In the genomic region with DNA sequence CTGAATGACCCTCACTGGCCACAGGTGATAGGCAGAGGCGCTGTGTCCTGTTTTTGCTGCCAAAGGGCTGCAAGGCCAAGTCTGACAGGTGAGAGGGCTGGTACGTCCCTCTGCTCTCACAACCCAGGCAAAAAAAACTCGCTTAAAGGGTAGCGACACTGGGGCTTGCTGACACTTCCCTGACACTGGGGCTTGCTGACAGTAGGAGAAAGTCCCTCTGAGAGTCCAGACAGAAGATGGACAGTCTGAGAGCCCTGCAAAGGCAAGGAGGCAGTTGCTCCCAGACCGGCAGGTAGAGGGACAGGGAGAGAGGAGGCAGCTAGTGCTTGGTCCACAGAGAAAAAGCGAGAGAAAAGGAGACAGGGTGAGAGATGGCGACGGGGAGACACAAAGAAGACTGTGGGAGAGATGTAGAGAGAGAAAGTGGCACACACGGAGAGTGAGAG, we compare ENCODE assay signal across 8 cellular contexts. TPM values are rescaled to one million over a fixed set of nuclear protein-coding genes. Genes with fewer than 3 reads are reported as not detected.
DNase-seq lines count a peak whose midpoint lies in the region; ATAC-seq and TF ChIP-seq lines count a peak whose summit lies in the region.

No MANE protein-coding gene starts in this region.

- peak overlapping the region; percentile 89 to 100 (median 94) for H3K4me3 Mint-ChIP-seq in CD8-positive, alpha-beta memory T cell
- peak overlapping the region; percentile 87 for H3K4me3 Mint-ChIP-seq in activated CD8-positive, alpha-beta T cell treated with anti-CD3 and anti-CD28 coated beads for 36 hours
- H3K4me3 Mint-ChIP-seq in osteocyte (ENCODE audit: unreplicated experiment) = peak overlapping the region; percentile 77

- intact Hi-C loops in activated CD8-positive, alpha-beta T cell treated with anti-CD3 and anti-CD28 coated beads for 36 hours (cut with micrococcal nuclease) = loop anchor here (2.0 to 5.0 kb wide), 2 partner anchors 61 to 186 kb away; no protein-coding TSS in a partner anchor

- peak overlapping the region; percentile 73 for H3K27ac ChIP-seq in CD8-positive, alpha-beta memory T cell (ENCODE audit: low read depth, low read length)

- H3K4me1 ChIP-seq in CD8-positive, alpha-beta memory T cell (ENCODE audit: insufficient read depth, low read length) = peaks cover 44% of the 10 kb centered on the region

- CTCF ChIA-PET in CD8-positive, alpha-beta memory T cell (lab: Charles Lee) = interaction anchor here (0.9 to 10.1 kb wide), 33 partner anchors 11 to 244 kb away, joined by 3 to 208 read pairs (median 6); partner anchors contain the start of genes CCDC66 and TASOR
- CTCF ChIA-PET in activated CD8-positive, alpha-beta T cell treated with anti-CD3 and anti-CD28 coated beads for 36 hours (lab: Charles Lee) = interaction anchor here (0.6 to 18.2 kb wide), 36 partner anchors 11 to 192 kb away, joined by 3 to 354 read pairs (median 8); no protein-coding TSS in a partner anchor

- H3K27me3 Mint-ChIP-seq in CD8-positive, alpha-beta memory T cell = no peaks in the 10 kb centered on the region
- no peaks in the 10 kb centered on the region for H3K27me3 Mint-ChIP-seq in activated CD8-positive, alpha-beta T cell treated with anti-CD3 and anti-CD28 coated beads for 36 hours
- H3K27me3 Mint-ChIP-seq in osteocyte (ENCODE audit: unreplicated experiment) = peaks cover 5% of the 10 kb centered on the region

- no peaks in the 10 kb centered on the region for H3K9me3 ChIP-seq in CD8-positive, alpha-beta memory T cell (ENCODE audit: low read length)

- H3K27me3 ChIP-seq in CD8-positive, alpha-beta memory T cell (ENCODE audit: insufficient read depth, low read length, poor library complexity, severe bottlenecking) = no peaks in the 10 kb centered on the region

- DNase-seq in CD8-positive, alpha-beta memory T cell = peak in 3 of 5 donors; percentile 36 to 59 (median 59)
- DNase-seq in HFF-Myc (ENCODE audit: extremely low read depth, low read depth) (no peak), fibroblast of pulmonary artery (ENCODE audit: low read depth) (no peak), osteocyte (ENCODE audit: extremely low spot score, unreplicated experiment) (no peak), NCI-H1694 treated with DMSO at 0.1 percent for 48 hours (lab: John Stamatoyannopoulos, UW) (no peak), NCI-H510A treated with DMSO at 0.1 percent for 48 hours (lab: John Stamatoyannopoulos, UW) (no peak)
- DNase-seq in activated CD8-positive, alpha-beta T cell treated with anti-CD3 and anti-CD28 coated beads for 36 hours = peak; percentile 47

- peak; percentile 7 for ATAC-seq in activated CD8-positive, alpha-beta T cell treated with anti-CD3 and anti-CD28 coated beads for 36 hours
- no peak for ATAC-seq in HG02852 (IDR thresholded peaks at IDR 0.05; ENCODE audit: unreplicated experiment)

- peak overlapping the region; percentile 74 to 95 (median 90) for H3K27ac Mint-ChIP-seq in CD8-positive, alpha-beta memory T cell
- H3K27ac Mint-ChIP-seq in activated CD8-positive, alpha-beta T cell treated with anti-CD3 and anti-CD28 coated beads for 36 hours = peak overlapping the region; percentile 91
- H3K27ac Mint-ChIP-seq in osteocyte (ENCODE audit: unreplicated experiment) = no peak overlapping the region

- H3K4me1 Mint-ChIP-seq in CD8-positive, alpha-beta memory T cell = peaks cover 40 to 57% (median 46%) of the 10 kb centered on the region in 3 donors
- peaks cover 31% of the 10 kb centered on the region for H3K4me1 Mint-ChIP-seq in activated CD8-positive, alpha-beta T cell treated with anti-CD3 and anti-CD28 coated beads for 36 hours (ENCODE audit: low read depth)
- H3K4me1 Mint-ChIP-seq in osteocyte (ENCODE audit: unreplicated experiment) = peaks cover 12% of the 10 kb centered on the region

- H3K36me3 Mint-ChIP-seq in CD8-positive, alpha-beta memory T cell = peaks cover 0 to 40% (median 3%) of the 10 kb centered on the region in 3 donors
- H3K36me3 Mint-ChIP-seq in activated CD8-positive, alpha-beta T cell treated with anti-CD3 and anti-CD28 coated beads for 36 hours (ENCODE audit: low read depth) = peaks cover 36% of the 10 kb centered on the region
- H3K36me3 Mint-ChIP-seq in osteocyte (ENCODE audit: unreplicated experiment) = no peaks in the 10 kb centered on the region

- POLR2A ChIA-PET in CD8-positive, alpha-beta memory T cell (lab: Charles Lee) = interaction anchor here (0.6 to 6.8 kb wide), 16 partner anchors 15 to 122 kb away, joined by 3 to 108 read pairs (median 6); partner anchors contain the start of gene TASOR
- POLR2A ChIA-PET in activated CD8-positive, alpha-beta T cell treated with anti-CD3 and anti-CD28 coated beads for 36 hours (lab: Charles Lee) = interaction anchor here (0.9 to 4.9 kb wide), 22 partner anchors 11 to 187 kb away, joined by 3 to 44 read pairs (median 8); partner anchors contain the start of gene TASOR

- no peaks in the 10 kb centered on the region for H3K9me3 Mint-ChIP-seq in CD8-positive, alpha-beta memory T cell
- no peaks in the 10 kb centered on the region for H3K9me3 Mint-ChIP-seq in activated CD8-positive, alpha-beta T cell treated with anti-CD3 and anti-CD28 coated beads for 36 hours
- no peaks in the 10 kb centered on the region for H3K9me3 Mint-ChIP-seq in osteocyte (ENCODE audit: unreplicated experiment)

- TF ChIP-seq CTCF in HFF-Myc (IDR thresholded peaks at IDR 0.05; ENCODE audit: low read depth, low read length, missing control alignments) (no peak), fibroblast of pulmonary artery (IDR thresholded peaks at IDR 0.05; ENCODE audit: low read length, missing control alignments) (no peak), osteocyte (IDR thresholded peaks at IDR 0.05) (no peak)
- no peak for TF ChIP-seq CTCF in activated CD8-positive, alpha-beta T cell treated with anti-CD3 and anti-CD28 coated beads for 36 hours (IDR thresholded peaks at IDR 0.05)

- H3K4me3 ChIP-seq in CD8-positive, alpha-beta memory T cell (ENCODE audit: low read length) = peak overlapping the region; percentile 75
- H3K4me3 ChIP-seq in HFF-Myc (replicated peaks; ENCODE audit: low read depth, low read length) (peak overlapping the region; percentile 66), fibroblast of pulmonary artery (replicated peaks; ENCODE audit: low read depth, low read length) (peak overlapping the region; percentile 84)

- H3K36me3 ChIP-seq in CD8-positive, alpha-beta memory T cell (ENCODE audit: insufficient read depth, low read length) = no peaks in the 10 kb centered on the region

RNA-seq across cellular contexts. Expression of gene ARHGEF3, which starts 0.6 kb away (rescaled TPM):
- total RNA-seq in CD8-positive, alpha-beta memory T cell = 10 to 100 TPM; 55.1 to 56.6 TPM
- polyA plus RNA-seq in CD8-positive, alpha-beta memory T cell = 110 TPM
- total RNA-seq in activated CD8-positive, alpha-beta T cell treated with anti-CD3 and anti-CD28 coated beads for 36 hours = 10 to 100 TPM; 63.0 to 66.5 TPM
- 2.5 and 2.7 TPM in 2 replicates for total RNA-seq in osteocyte

Comparison
In these comparisons a context has a peak if more than half of its experiments do, and no peak if none do; other contexts are left out.
1. DNase-seq: peak in CD8-positive, alpha-beta memory T cell (3 of 5) and activated CD8-positive, alpha-beta T cell treated with anti-CD3 and anti-CD28 coated beads for 36 hours (single experiment); none in HFF-Myc (single experiment), fibroblast of pulmonary artery (single experiment), osteocyte (single experiment), NCI-H1694 treated with DMSO at 0.1 percent for 48 hours (single experiment) and NCI-H510A treated with DMSO at 0.1 percent for 48 hours (single experiment).
2. RNA of gene ARHGEF3, which starts 0.6 kb away (total RNA-seq): 63.0 to 66.5 TPM in activated CD8-positive, alpha-beta T cell treated with anti-CD3 and anti-CD28 coated beads for 36 hours and 55.1 to 56.6 TPM in CD8-positive, alpha-beta memory T cell; 2.5 to 2.7 TPM in osteocyte; every median in the first group is over 10 times any median in the second.
3. Peak in every context shown above with its lines, with median percentiles within 50 percentile points of each other: H3K4me3 ChIP-seq and H3K4me3 Mint-ChIP-seq.